In the genomic region with DNA sequence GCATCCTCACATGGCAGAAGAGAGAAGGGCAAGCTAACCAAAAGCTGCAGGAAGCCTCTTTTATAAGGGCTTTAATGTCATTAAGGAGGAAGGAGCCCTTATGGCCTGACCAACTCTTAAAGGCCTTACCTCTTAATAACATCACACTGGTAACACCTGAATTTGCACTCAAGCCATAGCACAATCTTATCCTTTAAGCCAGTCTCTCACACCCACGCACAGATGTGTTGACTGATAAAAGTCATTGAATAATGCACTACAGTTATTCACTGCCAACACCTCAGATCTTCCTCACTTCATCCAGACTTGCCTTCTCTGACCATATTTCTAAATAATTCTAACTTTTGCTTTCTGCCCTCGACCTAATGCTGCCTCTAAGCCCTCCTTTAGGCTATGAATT, we compare ENCODE assay signal across 32 cellular contexts.
DNase-seq lines count a peak whose midpoint lies in the region; ATAC-seq, FAIRE-seq and TF ChIP-seq lines count a peak whose summit lies in the region.
"Had no signal": no experiment of that assay in that cellular context is flagged by ENCODE, and none has a peak within 500 bp of the region (broad histone marks: within the 10 kb centered on the region; RNA-seq: fewer than 3 reads in every experiment).

No MANE protein-coding gene starts in this region.

- BruUV-seq in K562 (replicated peaks; lab: Mats Ljungman, UMichigan), result no TSS peak

- H2BK12ac ChIP-seq in H1 (ENCODE audit: low read depth, low read length), result no peak overlapping the region

- H3K9ac ChIP-seq in K562 (ENCODE audit: insufficient read depth in 1 of 2, low read depth in 2 of 2, low read length in 2 of 2), result no peak overlapping the region
- H3K9ac ChIP-seq in H1 (replicated peaks in 1 of 4; ENCODE audit: extremely low read depth in 1 of 4, low read depth in 3 of 4, low read length in 3 of 4), result no peak overlapping the region
- H3K9ac ChIP-seq: BLaER1; BLaER1 treated with 17β-estradiol and CSF1 and Interleukin-3, amounts not matched to agents 10 nM and 100 nM had no signal

- H3K27ac ChIP-seq in K562 (ENCODE audit: extremely low read depth, low read depth, low read length), result no peak overlapping the region
- H3K27ac ChIP-seq in H1 (ENCODE audit: low read depth, low read length), result no peak overlapping the region
- H3K27ac ChIP-seq: 22Rv1; A549; BLaER1; BLaER1 treated with 17β-estradiol and CSF1 and Interleukin-3, amounts not matched to agents 10 nM and 100 nM; C4-2B had no signal

- H3K79me1 ChIP-seq in H1 (ENCODE audit: low read depth, low read length), result no peaks in the 10 kb centered on the region

- H3K4me1 ChIP-seq in K562 (replicated peaks in 1 of 2; ENCODE audit: control insufficient read depth in 2 of 2, insufficient read depth in 2 of 2, low read length in 2 of 2), result no peaks in the 10 kb centered on the region
- no peaks in the 10 kb centered on the region for H3K4me1 ChIP-seq in H1 (replicated peaks in 1 of 4; ENCODE audit: control insufficient read depth in 3 of 4, insufficient read depth in 4 of 4, low read length in 3 of 4)
- no peaks in the 10 kb centered on the region for H3K4me1 ChIP-seq in BE2C
- H3K4me1 ChIP-seq: A549; BLaER1; BLaER1 treated with 17β-estradiol and CSF1 and Interleukin-3, amounts not matched to agents 10 nM and 100 nM; Caco-2 had no signal

- TF ChIP-seq POLR2A in K562 (conservative IDR thresholded peaks at IDR 0.05), result no peak
- no peak for TF ChIP-seq POLR2A in H1 (IDR thresholded peaks at IDR 0.05; ENCODE audit: control extremely low read depth in 1 of 2, low read depth in 2 of 2, low read length in 2 of 2)

- no peak overlapping the region for H2BK20ac ChIP-seq in H1 (ENCODE audit: low read length)

- no peak overlapping the region for H3K18ac ChIP-seq in H1 (ENCODE audit: extremely low read depth, low read length)

- peak; percentile 34; the same call in 1 of the 2 replicates for TF ChIP-seq EP300 in K562 (IDR thresholded peaks at IDR 0.05; ENCODE audit: low read length)
- TF ChIP-seq EP300 in H1 (IDR thresholded peaks at IDR 0.05; ENCODE audit: borderline replicate concordance in 1 of 2, low read depth in 2 of 2, low read length in 2 of 2), result no peak

- no peak overlapping the region for H3K4me2 ChIP-seq in K562 (ENCODE audit: insufficient read depth, low read length)
- H3K4me2 ChIP-seq in H1 (ENCODE audit: insufficient read depth in 1 of 2, low read depth in 2 of 2, low read length in 2 of 2), result no peak overlapping the region
- H3K4me2 ChIP-seq: A549; BLaER1; BLaER1 treated with 17β-estradiol and CSF1 and Interleukin-3, amounts not matched to agents 10 nM and 100 nM had no signal

- no peak overlapping the region for H4K91ac ChIP-seq in H1 (replicated peaks; ENCODE audit: insufficient read length, low read length)

- H3K4ac ChIP-seq in H1 (replicated peaks; ENCODE audit: insufficient read length, low read depth, low read length), result no peak overlapping the region

- H3K27me3 ChIP-seq in K562 (ENCODE audit: control insufficient read depth in 2 of 2, insufficient read depth in 2 of 2, low read length in 2 of 2) (no peaks in the 10 kb centered on the region), H1 (replicated peaks in 1 of 4; ENCODE audit: control insufficient read depth in 3 of 4, extremely low read depth in 1 of 4, insufficient read depth in 3 of 4, low read length in 3 of 4) (peaks cover 0 to 1% (median 0%) of the 10 kb centered on the region in 4 experiments; a peak in 1 of 7 replicates), BE2C (no peaks in the 10 kb centered on the region)
- H3K27me3 ChIP-seq: BLaER1; BLaER1 treated with 17β-estradiol and CSF1 and Interleukin-3, amounts not matched to agents 10 nM and 100 nM had no signal

- H3K79me2 ChIP-seq in K562 (ENCODE audit: control insufficient read depth, insufficient read depth, low read length), result no peaks in the 10 kb centered on the region
- H3K79me2 ChIP-seq in H1 (ENCODE audit: control insufficient read depth in 1 of 2, insufficient read depth in 2 of 2, low read length in 2 of 2), result no peaks in the 10 kb centered on the region

- no peaks in the 10 kb centered on the region for H3K23me2 ChIP-seq in H1 (ENCODE audit: low read depth, low read length)

- H3K9me1 ChIP-seq in K562 (ENCODE audit: control insufficient read depth, insufficient read depth, low read length), result no peaks in the 10 kb centered on the region

- H2AK5ac ChIP-seq in H1 (ENCODE audit: low read depth, low read length), result no peak overlapping the region

- no peak overlapping the region for H3K14ac ChIP-seq in H1 (ENCODE audit: insufficient read length)

- peak in 1 of 2 experiments; percentile 1; a peak in 1 of 4 replicates for TF ChIP-seq RAD21 in K562 (CRISPR knock-in tag; conservative IDR thresholded peaks at IDR 0.05 in 1 of 2, IDR thresholded peaks at IDR 0.05 in 1 of 2)
- 0 out of 4 replicates have a peak, but pooled peaks have one; percentile 10 to 18 for TF ChIP-seq RAD21 in H1 (IDR thresholded peaks at IDR 0.05 in 1 of 2, conservative IDR thresholded peaks at IDR 0.05 in 1 of 2; ENCODE audit: low read depth in 2 of 2, low read length in 2 of 2)

- DNase-seq in NCI-H82 (lab: John Stamatoyannopoulos, UW), result peak; percentile 50
- no peak for DNase-seq in NCI-H82 treated with DMSO at 0.1 percent for 48 hours (lab: John Stamatoyannopoulos, UW; ENCODE audit: unreplicated experiment)
- peak; percentile 16 for DNase-seq in OCI-M1 (lab: John Stamatoyannopoulos, UW)
- peak in 1 of 4 experiments; percentile 22 for DNase-seq in K562 (ENCODE audit: extremely low read depth in 1 of 4, low spot score in 3 of 4)
- DNase-seq in H1 (ENCODE audit: low read depth in 1 of 2, low spot score in 2 of 2), result no peak
- no peak for DNase-seq in NCI-H2029 treated with DMSO at 0.1 percent for 48 hours (lab: John Stamatoyannopoulos, UW)
- no peak for DNase-seq in DMS53 treated with DMSO at 0.1 percent for 48 hours (lab: John Stamatoyannopoulos, UW; ENCODE audit: unreplicated experiment)
- DNase-seq in BE2C, result no peak
- DNase-seq: 8988T; ACHN; AML-193; C1 segment of cervical spinal cord; Caco-2; Calu3; CD4-positive, alpha-beta memory T cell; CD4-positive, alpha-beta T cell; CD4-positive, CD25-positive, alpha-beta regulatory T cell; CD8-positive, alpha-beta memory T cell; CD8-positive, alpha-beta T cell; COR-L47; DMS 273 treated with DMSO at 0.1 percent for 48 hours; DMS153; DMS79; DMS79 treated with DMSO at 0.1 percent for 48 hours; DND-41; EL had no signal

- no peak overlapping the region for H2BK5ac ChIP-seq in H1 (ENCODE audit: low read depth, low read length)

- no peak for ATAC-seq in K562
- ATAC-seq: A549; CD8-positive, alpha-beta T cell had no signal

- CTCF ChIA-PET in K562 (lab: Yijun Ruan, JAX; ENCODE audit: low intra/inter-chr PET ratio) (no interaction called here), H1 (lab: Charles Lee; ENCODE audit: partially characterized antibody) (interaction anchor here (1.0 kb wide), 1 partner anchor 138 kb away, joined by 3 read pairs; no protein-coding TSS in a partner anchor)

- in situ Hi-C loops in K562 (cut with MboI), result no loop called here

- intact Hi-C loops in K562 (cut with micrococcal nuclease), result no loop called here

- H3K4me3 ChIP-seq in K562 (no peak overlapping the region), H1 (ENCODE audit: extremely low read depth in 1 of 4, insufficient read depth in 2 of 4, low read depth in 3 of 4, low read length in 4 of 4) (no peak overlapping the region), BE2C (ENCODE audit: low read depth, low read length) (no peak overlapping the region)
- H3K4me3 ChIP-seq: A549; BLaER1; BLaER1 treated with 17β-estradiol and CSF1 and Interleukin-3, amounts not matched to agents 10 nM and 100 nM had no signal

- H3K36me3 ChIP-seq in K562 (ENCODE audit: control insufficient read depth, insufficient read depth, low read length) (no peaks in the 10 kb centered on the region), H1 (ENCODE audit: control insufficient read depth in 2 of 4, insufficient read depth in 4 of 4, low read length in 3 of 4) (no peaks in the 10 kb centered on the region), BE2C (no peaks in the 10 kb centered on the region)
- H3K36me3 ChIP-seq: BLaER1; BLaER1 treated with 17β-estradiol and CSF1 and Interleukin-3, amounts not matched to agents 10 nM and 100 nM had no signal

- H3K56ac ChIP-seq in H1 (replicated peaks; ENCODE audit: insufficient read length, low read depth, low read length), result no peak overlapping the region

- H3K23ac ChIP-seq in H1 (ENCODE audit: insufficient read length), result no peak overlapping the region

- no peaks in the 10 kb centered on the region for H3K9me3 ChIP-seq in K562 (replicated peaks; ENCODE audit: control insufficient read depth, insufficient read depth, low read depth, low read length)
- no peaks in the 10 kb centered on the region for H3K9me3 ChIP-seq in H1 (ENCODE audit: insufficient read depth in 2 of 2, low read depth in 1 of 2, low read length in 1 of 2)
- H3K9me3 ChIP-seq in BE2C, result no peaks in the 10 kb centered on the region
- H3K9me3 ChIP-seq: A549, BLaER1, Caco-2 had no signal

- FAIRE-seq in K562 (lab: Jason Lieb, UNC) (peak; percentile 6), H1 (lab: Jason Lieb, UNC) (no peak)
- FAIRE-seq: A204.1, A549 had no signal

- H4K20me1 ChIP-seq in K562 (replicated peaks; ENCODE audit: control insufficient read depth, insufficient read depth, low read length) (no peaks in the 10 kb centered on the region), H1 (replicated peaks in 1 of 2; ENCODE audit: control insufficient read depth in 1 of 2, insufficient read depth in 2 of 2, low read length in 2 of 2) (no peaks in the 10 kb centered on the region)
- H4K20me1 ChIP-seq: BLaER1; BLaER1 treated with 17β-estradiol and CSF1 and Interleukin-3, amounts not matched to agents 10 nM and 100 nM had no signal

- POLR2A ChIA-PET in K562 (lab: Yijun Ruan, JAX) (no interaction called here), H1 (lab: Charles Lee; ENCODE audit: partially characterized antibody) (interaction anchor here (0.6 kb wide), 1 partner anchor 18 kb away, joined by 3 read pairs; no protein-coding TSS in a partner anchor)

- no peak overlapping the region for H2AFZ ChIP-seq in K562 (ENCODE audit: low read depth, low read length)
- no peak overlapping the region for H2AFZ ChIP-seq in H1 (ENCODE audit: low read length)

- no peak overlapping the region for H2BK120ac ChIP-seq in H1 (replicated peaks; ENCODE audit: low read depth, low read length)

- 0% methylated on average over 2 of the region's 2 CpGs for WGBS in K562 (ENCODE audit: insufficient coverage, low coverage, missing lambda C conversion rate)
- WGBS in H1 (ENCODE audit: extremely low coverage in 1 of 2, insufficient coverage in 1 of 2, insufficient read length in 1 of 2, insufficient replicate concordance in 2 of 2, low coverage in 1 of 2, low lambda C conversion rate in 2 of 2, missing lambda C conversion rate in 1 of 2), 2 experiments, result 83% methylated on average over 2 of the region's 2 CpGs; no CpG with 5 or more reads in 1 of the 2 experiments

- H2BK15ac ChIP-seq in H1 (ENCODE audit: low read length), result no peak overlapping the region

- TF ChIP-seq CTCF in K562 (IDR thresholded peaks at IDR 0.05 in 2 of 3, conservative IDR thresholded peaks at IDR 0.05 in 1 of 3; ENCODE audit: insufficient read depth in 2 of 3, low read depth in 1 of 3, low read length in 3 of 3) (no peak), H1 (IDR thresholded peaks at IDR 0.05; ENCODE audit: control extremely low read depth in 1 of 3, insufficient read depth in 1 of 3, low read depth in 1 of 3, low read length in 3 of 3) (no peak), BE2C (IDR thresholded peaks at IDR 0.05; ENCODE audit: low read depth, low read length) (no peak)

- no peak overlapping the region for H4K5ac ChIP-seq in H1 (ENCODE audit: insufficient read length, low read depth, low read length)

- H4K8ac ChIP-seq in H1 (ENCODE audit: extremely low read depth, insufficient read depth, low read length), result no peak overlapping the region

Comparison
In these comparisons a context has a peak if more than half of its experiments do, and no peak if none do; other contexts are left out.
1. DNase-seq: peak in NCI-H82 (single experiment) and OCI-M1 (single experiment); none in NCI-H82 treated with DMSO at 0.1 percent for 48 hours (single experiment), H1 (0 of 2), NCI-H2029 treated with DMSO at 0.1 percent for 48 hours (single experiment), DMS53 treated with DMSO at 0.1 percent for 48 hours (single experiment) and BE2C (single experiment).